1 cellular context compared by ENCODE assay signal in genomic region chr19:14792250-14792649, GRCh38.
TF ChIP-seq lines count a peak whose summit lies in the region.

No MANE protein-coding gene starts in this region.

TF ChIP-seq in K562, 482 proteins besides CTCF, POLR2A, EP300 and RAD21:
- TF ChIP-seq NFIC (IDR thresholded peaks at IDR 0.05), result peak; percentile 74
- peak; percentile 25; the same call in 1 of the 2 replicates for TF ChIP-seq NFIX (CRISPR knock-in tag; IDR thresholded peaks at IDR 0.05; ENCODE audit: low read depth)
TF ChIP-seq in K562: peak in this region for 2; not testable (repeated sequence) for 480.
